In genomic region chr3:196741401-196741761, GRCh38 we compare ENCODE assay signal across 8 cellular contexts. TPM values are rescaled to one million over a fixed set of nuclear protein-coding genes. Genes with fewer than 3 reads are reported as not detected.
DNase-seq lines count a peak whose midpoint lies in the region; ATAC-seq and TF ChIP-seq lines count a peak whose summit lies in the region.

No MANE protein-coding gene starts in this region.

- WGBS in heart right ventricle, 2 donors = 24 to 29% methylated on average over 5 of the region's 5 CpGs
- no CpG with 5 or more reads among the region's 5 CpGs for WGBS in mesendoderm (ENCODE audit: extremely low coverage, insufficient coverage, low lambda C conversion rate)

- peaks cover 0 to 47% (median 17%) of the 10 kb centered on the region in 9 donors for H3K4me1 ChIP-seq in heart right ventricle
- peaks cover 7% of the 10 kb centered on the region for H3K4me1 ChIP-seq in mesendoderm (ENCODE audit: control insufficient read depth, low read depth, low read length)
- no peaks in the 10 kb centered on the region for H3K4me1 ChIP-seq in uterus

- peaks cover 0 to 4% (median 0%) of the 10 kb centered on the region in 11 donors for H3K9me3 ChIP-seq in heart right ventricle
- H3K9me3 ChIP-seq in uterus = no peaks in the 10 kb centered on the region

- peak overlapping the region; percentile 99 for H3K56ac ChIP-seq in mesendoderm (ENCODE audit: low read length)

- peak overlapping the region in 9 of 10 donors; percentile 82 to 99 (median 92) for H3K4me3 ChIP-seq in heart right ventricle
- peak overlapping the region; percentile 91 for H3K4me3 ChIP-seq in astrocyte of the spinal cord (ENCODE audit: low read depth, low read length)
- peak overlapping the region; percentile 100 for H3K4me3 ChIP-seq in mesendoderm (ENCODE audit: low read length)
- peak overlapping the region in 1 of 2 donors; percentile 87 for H3K4me3 ChIP-seq in uterus

- peaks cover 6% of the 10 kb centered on the region for H3K79me1 ChIP-seq in mesendoderm (ENCODE audit: low read length)

- no peak overlapping the region for H3K4ac ChIP-seq in mesendoderm (ENCODE audit: low read depth, low read length)

- H3K23ac ChIP-seq in mesendoderm (ENCODE audit: low read length) = peak overlapping the region; percentile 45

- H3K79me2 ChIP-seq in mesendoderm (ENCODE audit: control insufficient read depth, insufficient read depth, low read length) = peaks cover 46% of the 10 kb centered on the region

- no peak for ATAC-seq in heart right ventricle
- no peak for ATAC-seq in Right ventricle myocardium superior (ENCODE audit: poor library complexity)
- no peak for ATAC-seq in left colon
- no peak for ATAC-seq in GM18498 (IDR thresholded peaks at IDR 0.05; ENCODE audit: unreplicated experiment)

- intact Hi-C loops in heart right ventricle (cut with DNase I) (loop anchor here in 1 of 10 donors (5.0 kb wide), 1 partner anchor 71 kb away; no protein-coding TSS in a partner anchor), Right ventricle myocardium superior (cut with DNase I) (no loop called here), uterus (cut with DNase I; ENCODE audit: low total_unique reads) (no loop called here), left colon (cut with DNase I, micrococcal nuclease) (no loop called here)

- peak overlapping the region; percentile 99 for H3K9ac ChIP-seq in mesendoderm (ENCODE audit: low read length)

- no peak for TF ChIP-seq POLR2A in uterus (IDR thresholded peaks at IDR 0.05)

- peaks cover 0 to 8% (median 0%) of the 10 kb centered on the region in 9 donors for H3K36me3 ChIP-seq in heart right ventricle
- H3K36me3 ChIP-seq in mesendoderm (ENCODE audit: control insufficient read depth, insufficient read depth, low read length) = no peaks in the 10 kb centered on the region
- no peaks in the 10 kb centered on the region for H3K36me3 ChIP-seq in uterus

- H4K8ac ChIP-seq in mesendoderm (ENCODE audit: low read depth, low read length) = no peak overlapping the region

- no peak overlapping the region for H2AK5ac ChIP-seq in mesendoderm (ENCODE audit: low read length)

- H3K18ac ChIP-seq in mesendoderm (ENCODE audit: low read length) = no peak overlapping the region

- no peak overlapping the region for H2BK15ac ChIP-seq in mesendoderm (replicated peaks; ENCODE audit: low read depth)

- H3K27ac ChIP-seq in heart right ventricle = peak overlapping the region; percentile 96 to 99 (median 98)
- H3K27ac ChIP-seq in mesendoderm (ENCODE audit: low read depth, low read length) = no peak overlapping the region
- H3K27ac ChIP-seq in uterus = peak overlapping the region; percentile 95 to 97

- H2BK5ac ChIP-seq in mesendoderm (ENCODE audit: low read length) = no peak overlapping the region

- TF ChIP-seq CTCF in heart right ventricle (IDR thresholded peaks at IDR 0.05) (no peak), astrocyte of the spinal cord (IDR thresholded peaks at IDR 0.05; ENCODE audit: low read depth, low read length) (no peak), uterus (IDR thresholded peaks at IDR 0.05) (no peak)

- peak overlapping the region; percentile 37 for H3K4me2 ChIP-seq in mesendoderm (ENCODE audit: low read length)

- DNase-seq in heart right ventricle (no peak), Right ventricle myocardium superior (no peak), astrocyte of the spinal cord (ENCODE audit: low read depth, low spot score) (peak; percentile 16), mesendoderm (no peak), uterus (no peak), left colon (no peak)
- no peak for DNase-seq in activated CD4-positive, CD25-positive, alpha-beta regulatory T cell (lab: John Stamatoyannopoulos, UW)

- H2BK120ac ChIP-seq in mesendoderm (ENCODE audit: low read depth, low read length) = no peak overlapping the region

- H4K5ac ChIP-seq in mesendoderm (ENCODE audit: low read length) = no peak overlapping the region

- in situ Hi-C loops in astrocyte of the spinal cord (cut with HindIII; ENCODE audit: low sequenced_read_pairs) = no loop called here

- no peaks in the 10 kb centered on the region for H3K27me3 ChIP-seq in heart right ventricle
- H3K27me3 ChIP-seq in mesendoderm (ENCODE audit: insufficient read depth, low read length, poor library complexity) = no peaks in the 10 kb centered on the region
- H3K27me3 ChIP-seq in uterus = no peaks in the 10 kb centered on the region

RNA-seq across cellular contexts. Expression of gene PAK2, which starts 1.7 kb away (rescaled TPM):
- total RNA-seq in heart right ventricle (10 to 100 TPM; 44.0 to 62.2 (median 54.7) TPM), Right ventricle myocardium superior (40.6 TPM), uterus (10 to 100 TPM; 22.1 to 65.8 (median 49.5) TPM), left colon (10 to 100 TPM; 73.2 TPM)
- 10 to 100 TPM; 14.5 to 23.0 TPM for polyA plus RNA-seq in heart right ventricle
- polyA plus RNA-seq in mesendoderm (2013, experiment 1 of 2) = 31.8 TPM
- 30.1 TPM for polyA plus RNA-seq in mesendoderm (2013, experiment 2 of 2)

RNA-seq across cellular contexts. Expression of gene PIGX, which starts 29.2 kb away (rescaled TPM):
- total RNA-seq in heart right ventricle = 10 to 100 TPM; 13.9 to 21.9 (median 16.6) TPM
- polyA plus RNA-seq in heart right ventricle = 1 to 10 TPM; 8.3 to 9.8 TPM
- total RNA-seq in Right ventricle myocardium superior = 13.9 TPM
- polyA plus RNA-seq in mesendoderm (2013, experiment 1 of 2) = 9.4 TPM
- 10.0 TPM for polyA plus RNA-seq in mesendoderm (2013, experiment 2 of 2)
- 10 to 100 TPM; 10.2 to 61.5 (median 34.1) TPM for total RNA-seq in uterus
- 10 to 100 TPM; 24.5 to 31.7 TPM for total RNA-seq in left colon

RNA-seq across cellular contexts. Expression of gene CEP19, which starts 29.3 kb away (rescaled TPM):
- 1 to 10 TPM in 3 of 10 donors, under 1 TPM in 7; 0.55 to 2.3 (median 0.84) TPM for total RNA-seq in heart right ventricle
- 1 to 10 TPM in 1 of 2 donors, under 1 TPM in 1; 0.68 to 1.0 TPM for polyA plus RNA-seq in heart right ventricle
- 0.91 TPM for total RNA-seq in Right ventricle myocardium superior
- 0.87 TPM for polyA plus RNA-seq in mesendoderm (2013, experiment 1 of 2)
- 0.81 TPM for polyA plus RNA-seq in mesendoderm (2013, experiment 2 of 2)
- 1 to 10 TPM in 2 of 4 donors, not detected in 2; 1.7 to 5.9 TPM for total RNA-seq in uterus
- under 1 TPM; 0.43 to 0.78 TPM for total RNA-seq in left colon
